Comparison of ENCODE assay signal across 9 cellular contexts in the genomic region with DNA sequence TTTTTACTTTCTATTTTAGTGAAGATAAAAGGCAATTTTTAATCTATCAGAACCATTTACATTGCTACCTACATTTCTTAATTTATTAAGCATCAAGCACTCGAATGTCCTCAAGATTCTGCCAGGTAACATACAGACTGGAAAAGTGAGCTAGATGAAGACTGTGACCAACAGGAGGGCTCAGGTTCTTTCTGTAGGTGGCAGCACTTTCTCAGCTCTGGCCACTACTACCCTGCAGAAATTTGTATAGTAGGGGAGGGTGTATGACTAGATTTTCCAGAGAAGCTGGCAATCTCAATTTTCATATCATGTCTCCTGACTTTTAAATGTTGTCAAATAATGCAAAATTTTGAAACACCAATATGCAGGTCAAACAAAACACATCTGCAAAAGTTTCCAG.
DNase-seq lines count a peak whose midpoint lies in the region; ATAC-seq and TF ChIP-seq lines count a peak whose summit lies in the region.
"Had no signal": no experiment of that assay in that cellular context is flagged by ENCODE, and none has a peak within 500 bp of the region (broad histone marks: within the 10 kb centered on the region; RNA-seq: fewer than 3 reads in every experiment).

No MANE protein-coding gene starts in this region.

- H3K4me1 Mint-ChIP-seq in chondrocyte (ENCODE audit: low read depth) (peaks cover 6% of the 10 kb centered on the region), osteocyte (ENCODE audit: unreplicated experiment) (peaks cover 6% of the 10 kb centered on the region)
- H3K4me1 Mint-ChIP-seq: activated CD8-positive, alpha-beta memory T cell treated with anti-CD3 and anti-CD28 coated beads, Interleukin-2, amount 10 ng/mL, durations not matched to agents 7 days and 5 days had no signal

- H3K36me3 Mint-ChIP-seq in chondrocyte (ENCODE audit: low read depth) (no peaks in the 10 kb centered on the region), osteocyte (ENCODE audit: unreplicated experiment) (no peaks in the 10 kb centered on the region)
- H3K36me3 Mint-ChIP-seq: activated CD8-positive, alpha-beta memory T cell treated with anti-CD3 and anti-CD28 coated beads, Interleukin-2, amount 10 ng/mL, durations not matched to agents 7 days and 5 days had no signal

- DNase-seq in GM12865 (ENCODE audit: low read depth) (no peak), NCI-H146 (lab: John Stamatoyannopoulos, UW) (peak; percentile 24), chondrocyte (ENCODE audit: low spot score) (no peak), osteocyte (ENCODE audit: extremely low spot score, unreplicated experiment) (no peak), posterior vena cava (ENCODE audit: low spot score) (no peak)
- DNase-seq: activated CD8-positive, alpha-beta memory T cell treated with anti-CD3 and anti-CD28 coated beads, Interleukin-2, amount 10 ng/mL, durations not matched to agents 7 days and 5 days had no signal

- no peak overlapping the region for H3K27ac Mint-ChIP-seq in chondrocyte (ENCODE audit: unreplicated experiment)
- no peak overlapping the region for H3K27ac Mint-ChIP-seq in osteocyte (ENCODE audit: unreplicated experiment)
- H3K27ac Mint-ChIP-seq: activated CD8-positive, alpha-beta memory T cell treated with anti-CD3 and anti-CD28 coated beads, Interleukin-2, amount 10 ng/mL, durations not matched to agents 7 days and 5 days had no signal

- H3K9me3 Mint-ChIP-seq in chondrocyte (ENCODE audit: low read depth): peaks cover 2% of the 10 kb centered on the region
- H3K9me3 Mint-ChIP-seq in osteocyte (ENCODE audit: unreplicated experiment): no peaks in the 10 kb centered on the region

- H3K4me3 ChIP-seq in GM12865 (ENCODE audit: low read depth, low read length): no peak overlapping the region
- H3K4me3 ChIP-seq: coronary artery had no signal

- no peak for ATAC-seq in HG03432 (IDR thresholded peaks at IDR 0.05; ENCODE audit: unreplicated experiment)
- no peak for ATAC-seq in HG02763 (IDR thresholded peaks at IDR 0.05; ENCODE audit: unreplicated experiment)
- ATAC-seq: activated CD8-positive, alpha-beta memory T cell treated with anti-CD3 and anti-CD28 coated beads, Interleukin-2, amount 10 ng/mL, durations not matched to agents 7 days and 5 days had no signal

- intact Hi-C loops in posterior vena cava (cut with DNase I): no loop called here

- H3K4me3 Mint-ChIP-seq in chondrocyte (ENCODE audit: unreplicated experiment) (no peak overlapping the region), osteocyte (ENCODE audit: unreplicated experiment) (no peak overlapping the region)
- H3K4me3 Mint-ChIP-seq: activated CD8-positive, alpha-beta memory T cell treated with anti-CD3 and anti-CD28 coated beads, Interleukin-2, amount 10 ng/mL, durations not matched to agents 7 days and 5 days had no signal

- TF ChIP-seq CTCF in GM12865 (IDR thresholded peaks at IDR 0.05; ENCODE audit: insufficient read depth, low read depth, low read length, missing control alignments) (peak; percentile 20), chondrocyte (IDR thresholded peaks at IDR 0.05) (peak; percentile 29), osteocyte (IDR thresholded peaks at IDR 0.05) (peak; percentile 23)

- H3K27me3 Mint-ChIP-seq in chondrocyte (ENCODE audit: low read depth) (peaks cover 1% of the 10 kb centered on the region), osteocyte (ENCODE audit: unreplicated experiment) (peaks cover 4% of the 10 kb centered on the region)
- H3K27me3 Mint-ChIP-seq: activated CD8-positive, alpha-beta memory T cell treated with anti-CD3 and anti-CD28 coated beads, Interleukin-2, amount 10 ng/mL, durations not matched to agents 7 days and 5 days had no signal
